ENCODE assay signal across 34 cellular contexts in the genomic region with DNA sequence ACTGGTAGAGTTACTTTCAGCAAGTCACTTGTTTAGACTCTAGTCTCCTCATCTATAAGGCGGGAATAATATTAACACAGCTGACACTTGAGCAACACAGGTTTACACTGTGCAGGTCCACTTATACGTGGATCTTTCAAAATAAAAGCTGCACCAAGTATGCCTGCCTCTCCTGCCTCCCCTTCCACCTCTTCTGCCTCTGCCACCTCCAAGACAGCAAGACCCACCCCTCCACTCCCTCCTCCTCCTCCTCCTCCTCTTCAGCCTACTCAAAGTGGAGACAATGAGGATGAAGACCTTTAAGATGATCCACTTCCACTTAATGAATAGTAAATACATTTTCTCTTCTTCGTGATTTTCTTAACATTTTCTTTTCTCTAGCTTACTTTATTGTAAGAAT.
"Had no signal": no experiment of that assay in that cellular context is flagged by ENCODE, and none has a peak within 500 bp of the region (broad histone marks: within the 10 kb centered on the region; RNA-seq: fewer than 3 reads in every experiment).

No MANE protein-coding gene starts in this region.

- H3K36me3 Mint-ChIP-seq: activated naive CD4-positive, alpha-beta T cell treated with anti-CD3 and anti-CD28 coated beads, Interleukin-2, amount 10 ng/mL, durations not matched to agents 7 days and 5 days had no signal

- DNase-seq: activated B cell treated with CpG ODN at 0.5 μM for 24 hours; activated CD4-positive, alpha-beta memory T cell treated with anti-CD3 and anti-CD28 coated beads for 36 hours; activated CD4-positive, alpha-beta T cell treated with anti-CD3 and anti-CD28 coated beads for 4 hours; activated CD4-positive, alpha-beta T cell treated with anti-CD3 and anti-CD28 coated beads, Interleukin-2, amount 10 ng/mL, durations not matched to agents 24 days and 14 days; activated CD4-positive, alpha-beta T cell treated with anti-CD3 and anti-CD28 coated beads, Interleukin-2, amount 50 U/mL, for 1 hour; activated CD4-positive, alpha-beta T cell treated with anti-CD3 and anti-CD28 coated beads, Interleukin-2, amount 50 U/mL, for 4 hours; activated CD4-positive, CD25-positive, alpha-beta regulatory T cell treated with anti-CD3 and anti-CD28 coated beads, Interleukin-2, amount 50 U/mL, for 72 hours; activated CD8-positive, alpha-beta memory T cell treated with anti-CD3 and anti-CD28 coated beads, Interleukin-2, amount 50 U/mL, for 4 hours; activated CD8-positive, alpha-beta T cell treated with anti-CD3 and anti-CD28 coated beads for 36 hours; activated effector memory CD4-positive, alpha-beta T cell treated with anti-CD3 and anti-CD28 coated beads, Interleukin-2, amount 50 U/mL, for 16 hours; activated naive CD4-positive, alpha-beta T cell treated with anti-CD3 and anti-CD28 coated beads, Interleukin-2, amount 10 ng/mL, durations not matched to agents 7 days and 5 days; activated naive CD4-positive, alpha-beta T cell treated with Interleukin-2 at 50 U/mL for 16 hours; activated naive CD8-positive, alpha-beta T cell treated with anti-CD3 and anti-CD28 coated beads, Interleukin-2, amount 10 ng/mL, durations not matched to agents 7 days and 5 days; activated naive CD8-positive, alpha-beta T cell treated with anti-CD3 and anti-CD28 coated beads, Interleukin-2, amount 50 U/mL, for 24 hours; activated T-cell treated with anti-CD3 and anti-CD28 coated beads for 4 hours; activated T-cell treated with anti-CD3 and anti-CD28 coated beads, Interleukin-2, amount 50 U/mL, for 1 hour; activated T-cell treated with anti-CD3 and anti-CD28 coated beads, Interleukin-2, amount 50 U/mL, for 4 hours; activated T-cell treated with anti-CD3 and anti-CD28 coated beads, Interleukin-2, amount 50 U/mL, for 72 hours; aorta; body of pancreas; brain microvascular endothelial cell; caudate nucleus; cerebellar nuclear complex; T-helper 1 cell; T-helper 2 cell; T-helper 9 cell had no signal

- H3K27ac ChIP-seq: body of pancreas, brain microvascular endothelial cell, cardiac muscle cell had no signal

- ATAC-seq: activated CD8-positive, alpha-beta T cell treated with anti-CD3 and anti-CD28 coated beads for 36 hours; activated naive CD8-positive, alpha-beta T cell treated with anti-CD3 and anti-CD28 coated beads, Interleukin-2, amount 50 U/mL, for 24 hours; activated T-cell treated with anti-CD3 and anti-CD28 coated beads, Interleukin-2, amount 50 U/mL, for 4 hours; activated T-cell treated with anti-CD3 and anti-CD28 coated beads, Interleukin-2, amount 50 U/mL, for 72 hours; activated T-helper 17 cell treated with anti-CD3 and anti-CD28 coated beads, Interleukin-2, amount 50 U/mL, for 72 hours; body of pancreas had no signal

- H3K9me3 ChIP-seq: body of pancreas had no signal

- H3K27me3 ChIP-seq: body of pancreas, brain microvascular endothelial cell, cardiac muscle cell had no signal

- H3K36me3 ChIP-seq: brain microvascular endothelial cell, cardiac muscle cell had no signal

- H3K4me3 Mint-ChIP-seq: activated B cell treated with CpG ODN at 0.5 μM for 24 hours; activated CD4-positive, alpha-beta memory T cell treated with anti-CD3 and anti-CD28 coated beads for 36 hours; activated CD4-positive, alpha-beta T cell treated with anti-CD3 and anti-CD28 coated beads, Interleukin-2, amount 10 ng/mL, durations not matched to agents 24 days and 14 days; activated CD8-positive, alpha-beta T cell treated with anti-CD3 and anti-CD28 coated beads for 36 hours; activated naive CD4-positive, alpha-beta T cell treated with anti-CD3 and anti-CD28 coated beads, Interleukin-2, amount 10 ng/mL, durations not matched to agents 7 days and 5 days; activated naive CD4-positive, alpha-beta T cell treated with anti-CD3 and anti-CD28 coated beads, Interleukin-2, amount 50 U/mL, for 24 hours; activated naive CD8-positive, alpha-beta T cell; activated naive CD8-positive, alpha-beta T cell treated with anti-CD3 and anti-CD28 coated beads, Interleukin-2, amount 10 ng/mL, durations not matched to agents 7 days and 5 days; activated naive CD8-positive, alpha-beta T cell treated with anti-CD3 and anti-CD28 coated beads, Interleukin-2, amount 50 U/mL, for 24 hours; activated T-cell treated with anti-CD3 and anti-CD28 coated beads, Interleukin-2, amount 50 U/mL, for 4 hours; activated T-cell treated with anti-CD3 and anti-CD28 coated beads, Interleukin-2, amount 50 U/mL, for 72 hours; activated T-helper 1 cell treated with anti-CD3 and anti-CD28 coated beads, Interleukin-12 subunit alpha, Interleukin-12 subunit beta, Interleukin-2, Interleukin-4 antibody, amounts not matched to agents 30 ng/mL and 10 ng/mL and 1 ng/mL, durations not matched to agents 14 hours and 24 hours and 36 hours; activated T-helper 17 cell treated with anti-CD3 and anti-CD28 coated beads, Interleukin-2, amount 50 U/mL, for 72 hours; central memory CD8-positive, alpha-beta T cell; T-helper 1 cell treated with Interleukin-12 subunit alpha and Interleukin-12 subunit beta and Interleukin-4 antibody, amounts not matched to agents 30 μg/mL and 1 μg/mL, for 36 hours; T-helper 2 cell treated with Interferon-gamma antibody and Interleukin-4, amounts not matched to agents 5 μg/mL and 100 μg/mL, for 36 hours had no signal

- H3K27ac Mint-ChIP-seq: activated B cell treated with CpG ODN at 0.5 μM for 24 hours; activated CD4-positive, alpha-beta memory T cell treated with anti-CD3 and anti-CD28 coated beads for 36 hours; activated CD4-positive, alpha-beta T cell treated with anti-CD3 and anti-CD28 coated beads, Interleukin-2, amount 10 ng/mL, durations not matched to agents 24 days and 14 days; activated CD8-positive, alpha-beta T cell treated with anti-CD3 and anti-CD28 coated beads for 36 hours; activated naive CD4-positive, alpha-beta T cell treated with anti-CD3 and anti-CD28 coated beads, Interleukin-2, amount 10 ng/mL, durations not matched to agents 7 days and 5 days; activated naive CD4-positive, alpha-beta T cell treated with anti-CD3 and anti-CD28 coated beads, Interleukin-2, amount 50 U/mL, for 24 hours; activated naive CD8-positive, alpha-beta T cell; activated naive CD8-positive, alpha-beta T cell treated with anti-CD3 and anti-CD28 coated beads, Interleukin-2, amount 10 ng/mL, durations not matched to agents 7 days and 5 days; activated naive CD8-positive, alpha-beta T cell treated with anti-CD3 and anti-CD28 coated beads, Interleukin-2, amount 50 U/mL, for 24 hours; activated T-cell treated with anti-CD3 and anti-CD28 coated beads, Interleukin-2, amount 50 U/mL, for 72 hours; activated T-helper 17 cell treated with anti-CD3 and anti-CD28 coated beads, Interleukin-2, amount 50 U/mL, for 72 hours; T-helper 1 cell treated with Interleukin-12 subunit alpha and Interleukin-12 subunit beta and Interleukin-4 antibody, amounts not matched to agents 30 μg/mL and 1 μg/mL, for 36 hours; T-helper 2 cell treated with Interferon-gamma antibody and Interleukin-4, amounts not matched to agents 5 μg/mL and 100 μg/mL, for 36 hours had no signal

- H3K4me1 Mint-ChIP-seq: activated B cell treated with CpG ODN at 0.5 μM for 24 hours; activated naive CD8-positive, alpha-beta T cell treated with anti-CD3 and anti-CD28 coated beads, Interleukin-2, amount 10 ng/mL, durations not matched to agents 7 days and 5 days; activated naive CD8-positive, alpha-beta T cell treated with anti-CD3 and anti-CD28 coated beads, Interleukin-2, amount 50 U/mL, for 24 hours; activated T-helper 17 cell treated with anti-CD3 and anti-CD28 coated beads, Interleukin-2, amount 50 U/mL, for 72 hours had no signal

- H3K4me3 ChIP-seq: body of pancreas, cardiac muscle cell had no signal

- H3K27me3 Mint-ChIP-seq: activated B cell treated with CpG ODN at 0.5 μM for 24 hours; activated CD4-positive, alpha-beta memory T cell treated with anti-CD3 and anti-CD28 coated beads for 36 hours; activated CD4-positive, alpha-beta T cell treated with anti-CD3 and anti-CD28 coated beads, Interleukin-2, amount 10 ng/mL, durations not matched to agents 24 days and 14 days; activated CD8-positive, alpha-beta T cell treated with anti-CD3 and anti-CD28 coated beads for 36 hours; activated naive CD4-positive, alpha-beta T cell treated with anti-CD3 and anti-CD28 coated beads, Interleukin-2, amount 10 ng/mL, durations not matched to agents 7 days and 5 days; activated naive CD4-positive, alpha-beta T cell treated with anti-CD3 and anti-CD28 coated beads, Interleukin-2, amount 50 U/mL, for 24 hours; activated naive CD8-positive, alpha-beta T cell; activated naive CD8-positive, alpha-beta T cell treated with anti-CD3 and anti-CD28 coated beads, Interleukin-2, amount 10 ng/mL, durations not matched to agents 7 days and 5 days; activated naive CD8-positive, alpha-beta T cell treated with anti-CD3 and anti-CD28 coated beads, Interleukin-2, amount 50 U/mL, for 24 hours; activated T-helper 17 cell treated with anti-CD3 and anti-CD28 coated beads, Interleukin-2, amount 50 U/mL, for 72 hours; central memory CD8-positive, alpha-beta T cell had no signal

- H3K9me3 Mint-ChIP-seq: activated B cell treated with CpG ODN at 0.5 μM for 24 hours; activated CD4-positive, alpha-beta memory T cell treated with anti-CD3 and anti-CD28 coated beads for 36 hours; activated CD4-positive, alpha-beta T cell treated with anti-CD3 and anti-CD28 coated beads, Interleukin-2, amount 10 ng/mL, durations not matched to agents 24 days and 14 days; activated CD8-positive, alpha-beta T cell treated with anti-CD3 and anti-CD28 coated beads for 36 hours; activated naive CD4-positive, alpha-beta T cell treated with anti-CD3 and anti-CD28 coated beads, Interleukin-2, amount 10 ng/mL, durations not matched to agents 7 days and 5 days; activated naive CD4-positive, alpha-beta T cell treated with anti-CD3 and anti-CD28 coated beads, Interleukin-2, amount 50 U/mL, for 24 hours; activated naive CD8-positive, alpha-beta T cell treated with anti-CD3 and anti-CD28 coated beads, Interleukin-2, amount 10 ng/mL, durations not matched to agents 7 days and 5 days; activated naive CD8-positive, alpha-beta T cell treated with anti-CD3 and anti-CD28 coated beads, Interleukin-2, amount 50 U/mL, for 24 hours; activated T-cell treated with anti-CD3 and anti-CD28 coated beads, Interleukin-2, amount 50 U/mL, for 4 hours; activated T-cell treated with anti-CD3 and anti-CD28 coated beads, Interleukin-2, amount 50 U/mL, for 72 hours; activated T-helper 1 cell treated with anti-CD3 and anti-CD28 coated beads, Interleukin-12 subunit alpha, Interleukin-12 subunit beta, Interleukin-2, Interleukin-4 antibody, amounts not matched to agents 30 ng/mL and 10 ng/mL and 1 ng/mL, durations not matched to agents 14 hours and 24 hours and 36 hours; activated T-helper 17 cell treated with anti-CD3 and anti-CD28 coated beads, Interleukin-2, amount 50 U/mL, for 72 hours; central memory CD8-positive, alpha-beta T cell; T-helper 1 cell treated with Interleukin-12 subunit alpha and Interleukin-12 subunit beta and Interleukin-4 antibody, amounts not matched to agents 30 μg/mL and 1 μg/mL, for 36 hours; T-helper 2 cell treated with Interferon-gamma antibody and Interleukin-4, amounts not matched to agents 5 μg/mL and 100 μg/mL, for 36 hours had no signal
